In the genomic region with DNA sequence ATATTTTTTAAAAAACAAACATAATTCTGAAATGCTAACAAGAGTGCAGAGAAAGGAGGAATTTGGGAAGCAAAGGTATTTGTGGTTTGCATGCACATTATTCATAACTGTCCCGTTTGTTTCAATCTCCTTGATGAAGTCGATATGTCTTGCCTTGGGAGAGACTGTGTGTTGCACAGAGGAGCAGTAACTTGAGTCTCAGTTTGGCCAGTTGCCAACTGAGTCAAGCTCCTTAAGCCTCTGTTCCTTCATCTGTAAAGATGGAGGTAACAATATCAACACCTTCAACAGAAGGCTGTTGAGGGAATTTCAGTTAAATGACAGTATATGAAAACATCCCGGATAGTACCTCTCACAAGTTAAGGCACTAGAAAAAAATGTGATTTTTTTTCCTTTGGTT, we compare ENCODE assay signal across 15 cellular contexts.
DNase-seq lines count a peak whose midpoint lies in the region; ATAC-seq and FAIRE-seq lines count a peak whose summit lies in the region.
"Had no signal": no experiment of that assay in that cellular context is flagged by ENCODE, and none has a peak within 500 bp of the region (broad histone marks: within the 10 kb centered on the region; RNA-seq: fewer than 3 reads in every experiment).

No MANE protein-coding gene starts in this region.

- intact Hi-C loops in Right ventricle myocardium inferior (cut with DNase I): no loop called here

- FAIRE-seq in urothelium cell line (lab: Jason Lieb, UNC): no peak
- FAIRE-seq: G401.6, HTR-8/SVneo had no signal

- ATAC-seq in Right ventricle myocardium inferior: no peak
- ATAC-seq: activated CD8-positive, alpha-beta T cell treated with anti-CD3 and anti-CD28 coated beads, Interleukin-2, amount 10 ng/mL, durations not matched to agents 7 days and 5 days; stimulated activated memory B cell treated with anti-CD40 and anti-IgM and Interleukin-4, amounts not matched to agents 10 μg/mL and 1 μg/mL and 100 μg/mL, for 72 hours; T-helper 17 cell had no signal

- DNase-seq in NCI-H2227 (lab: John Stamatoyannopoulos, UW; ENCODE audit: unreplicated experiment) (peak; percentile 23), NCI-H2227 treated with DMSO at 0.1 percent for 48 hours (lab: John Stamatoyannopoulos, UW) (no peak), RKO (ENCODE audit: low spot score) (peak; percentile 29), fibroblast of gingiva (ENCODE audit: low read depth) (peak; percentile 13), urothelium cell line (ENCODE audit: low spot score) (peak; percentile 18), Right ventricle myocardium inferior (ENCODE audit: missing footprints) (no peak), SKM-1 (lab: John Stamatoyannopoulos, UW; ENCODE audit: unreplicated experiment) (no peak), NCI-H446 treated with DMSO at 0.1 percent for 48 hours (lab: John Stamatoyannopoulos, UW) (no peak)
- DNase-seq: activated CD8-positive, alpha-beta T cell treated with anti-CD3 and anti-CD28 coated beads, Interleukin-2, amount 10 ng/mL, durations not matched to agents 7 days and 5 days; islet precursor cell; NK-92 treated with Interleukin-12 subunit alpha and Interleukin-12 subunit beta, amount 100 ng/mL, for 24 hours; T-helper 17 cell had no signal

Comparison
In these comparisons a context has a peak if more than half of its experiments do, and no peak if none do; other contexts are left out.
1. DNase-seq: peak in NCI-H2227 (single experiment), RKO (single experiment), fibroblast of gingiva (single experiment) and urothelium cell line (single experiment); none in NCI-H2227 treated with DMSO at 0.1 percent for 48 hours (single experiment), Right ventricle myocardium inferior (single experiment), SKM-1 (single experiment) and NCI-H446 treated with DMSO at 0.1 percent for 48 hours (single experiment).